Comparison of ENCODE assay signal across 25 cellular contexts in the genomic region with DNA sequence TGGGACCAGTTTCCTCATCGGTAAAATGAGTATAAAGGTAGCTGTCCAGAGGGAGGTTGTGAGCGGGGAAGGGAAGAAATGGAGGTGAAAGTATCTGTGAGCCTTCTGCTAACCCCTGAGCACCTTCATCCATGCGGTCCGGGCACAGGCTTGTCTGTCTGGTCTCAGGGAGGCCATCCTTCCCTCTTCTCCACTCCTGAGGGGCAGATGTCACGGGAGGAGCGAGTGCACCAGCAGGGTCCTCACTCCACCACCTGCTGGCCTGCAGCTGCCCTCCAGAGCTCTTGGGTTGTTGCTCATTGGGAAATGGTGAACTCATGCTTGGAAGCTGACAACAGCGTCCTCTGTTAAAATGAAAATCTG. TPM values are rescaled to one million over a fixed set of nuclear protein-coding genes. Genes with fewer than 3 reads are reported as not detected.
"Had no signal": no experiment of that assay in that cellular context is flagged by ENCODE, and none has a peak within 500 bp of the region (broad histone marks: within the 10 kb centered on the region; RNA-seq: fewer than 3 reads in every experiment).

No MANE protein-coding gene starts in this region.

- H3K27me3 ChIP-seq: body of pancreas, pancreas had no signal

- H3K4me1 ChIP-seq: pancreas had no signal

- H3K27ac ChIP-seq: body of pancreas, coronary artery, dorsolateral prefrontal cortex, pancreas, psoas muscle, thoracic aorta had no signal

- FAIRE-seq: frontal cortex, pancreas, urothelium cell line had no signal

- DNase-seq: activated B cell treated with CpG ODN at 0.5 μM for 24 hours; activated CD4-positive, alpha-beta T cell treated with anti-CD3 and anti-CD28 coated beads, Interleukin-2, amount 50 U/mL, for 1 hour; activated CD8-positive, alpha-beta memory T cell treated with anti-CD3 and anti-CD28 coated beads, Interleukin-2, amount 10 ng/mL, durations not matched to agents 7 days and 5 days; activated CD8-positive, alpha-beta T cell treated with anti-CD3 and anti-CD28 coated beads, Interleukin-2, amount 10 ng/mL, durations not matched to agents 7 days and 5 days; activated effector memory CD4-positive, alpha-beta T cell treated with Interleukin-2 at 50 U/mL for 16 hours; activated naive CD4-positive, alpha-beta T cell treated with Interleukin-2 at 50 U/mL for 16 hours; anterior cingulate cortex; body of pancreas; dorsolateral prefrontal cortex; effector memory CD4-positive, alpha-beta T cell; naive B cell; nephron progenitor cell; nucleus accumbens; pancreas; stimulated activated CD4-positive, alpha-beta T cell treated with anti-CD3 and anti-CD28 coated beads, Interleukin-15, amount 100 ng/mL, for 24 hours; stimulated activated CD4-positive, alpha-beta T cell treated with anti-CD3 and anti-CD28 coated beads, Interleukin-2, amount 100 ng/mL, for 24 hours; T-helper 2 cell; trophoblast cell had no signal

- H3K9me3 ChIP-seq: body of pancreas, pancreas, psoas muscle, thoracic aorta had no signal

- ATAC-seq: activated CD8-positive, alpha-beta memory T cell treated with anti-CD3 and anti-CD28 coated beads, Interleukin-2, amount 10 ng/mL, durations not matched to agents 7 days and 5 days; activated CD8-positive, alpha-beta T cell treated with anti-CD3 and anti-CD28 coated beads, Interleukin-2, amount 10 ng/mL, durations not matched to agents 7 days and 5 days; body of pancreas; pancreas; psoas muscle had no signal

- H3K4me3 ChIP-seq: body of pancreas, coronary artery, dorsolateral prefrontal cortex, pancreas, psoas muscle, smooth muscle cell, thoracic aorta had no signal

- H3K36me3 ChIP-seq: pancreas, thoracic aorta had no signal

RNA-seq across cellular contexts. Expression of a gene that starts 33.8 kb away (rescaled TPM):
- total RNA-seq: epithelial cell of proximal tubule had no signal
